Comparison of ENCODE assay signal across 9 cellular contexts in genomic region chr18:49041677-49042570, GRCh38.
DNase-seq lines count a peak whose midpoint lies in the region; ATAC-seq and TF ChIP-seq lines count a peak whose summit lies in the region.
"Had no signal": no experiment of that assay in that cellular context is flagged by ENCODE, and none has a peak within 500 bp of the region (broad histone marks: within the 10 kb centered on the region; RNA-seq: fewer than 3 reads in every experiment).

No MANE protein-coding gene starts in this region.

- CTCF ChIA-PET in CD8-positive, alpha-beta memory T cell (lab: Charles Lee), result interaction anchor here (0.8 to 2.0 kb wide), 10 partner anchors 10 to 264 kb away, joined by 3 to 7 read pairs (median 4); no protein-coding TSS in a partner anchor

- H3K27ac ChIP-seq in CD8-positive, alpha-beta memory T cell (ENCODE audit: low read depth, low read length), result no peak overlapping the region
- H3K27ac ChIP-seq: SJCRH30 had no signal

- peaks cover 14 to 21% (median 20%) of the 10 kb centered on the region in 5 donors for H3K9me3 Mint-ChIP-seq in CD8-positive, alpha-beta memory T cell
- H3K9me3 Mint-ChIP-seq in mesothelial cell of epicardium, result peaks cover 17% of the 10 kb centered on the region

- ATAC-seq in HG03196 (IDR thresholded peaks at IDR 0.05; ENCODE audit: unreplicated experiment) (no peak), HG03025 (IDR thresholded peaks at IDR 0.05; ENCODE audit: low FRiP score, unreplicated experiment) (no peak)

- DNase-seq in CD8-positive, alpha-beta memory T cell, result peak in 4 of 5 donors; percentile 20 to 65 (median 24)
- DNase-seq in HCEC 1CT (peak; percentile 31), T follicular helper cell (ENCODE audit: low read depth) (peak; percentile 38), dedifferentiated amniotic fluid mesenchymal stem cell (ENCODE audit: extremely low spot score) (peak; percentile 20), mesothelial cell of epicardium (ENCODE audit: low spot score in 2 of 2, unreplicated experiment in 2 of 2) (no peak), NK-92 (lab: John Stamatoyannopoulos, UW; ENCODE audit: unreplicated experiment) (no peak)

- peaks cover 23 to 57% (median 35%) of the 10 kb centered on the region in 3 donors for H3K36me3 Mint-ChIP-seq in CD8-positive, alpha-beta memory T cell
- H3K36me3 Mint-ChIP-seq in mesothelial cell of epicardium, result peaks cover 34% of the 10 kb centered on the region

- H3K36me3 ChIP-seq in CD8-positive, alpha-beta memory T cell (ENCODE audit: insufficient read depth, low read length), result peaks cover 7% of the 10 kb centered on the region
- H3K36me3 ChIP-seq: SJCRH30 had no signal

- H3K9me3 ChIP-seq in CD8-positive, alpha-beta memory T cell (ENCODE audit: low read length), result no peaks in the 10 kb centered on the region
- H3K9me3 ChIP-seq: SJCRH30 had no signal

- peak; percentile 54 for TF ChIP-seq CTCF in mesothelial cell of epicardium (IDR thresholded peaks at IDR 0.05; ENCODE audit: unreplicated experiment)

- no peak overlapping the region for H3K4me3 Mint-ChIP-seq in CD8-positive, alpha-beta memory T cell
- no peak overlapping the region for H3K4me3 Mint-ChIP-seq in mesothelial cell of epicardium

- no peaks in the 10 kb centered on the region for H3K4me1 ChIP-seq in CD8-positive, alpha-beta memory T cell (ENCODE audit: insufficient read depth, low read length)
- H3K4me1 ChIP-seq: SJCRH30 had no signal

- H3K27ac Mint-ChIP-seq in CD8-positive, alpha-beta memory T cell, result peak overlapping the region in 2 of 8 donors; percentile 22 to 52
- no peak overlapping the region for H3K27ac Mint-ChIP-seq in mesothelial cell of epicardium

- H3K27me3 Mint-ChIP-seq in CD8-positive, alpha-beta memory T cell, result peaks cover 0 to 2% of the 10 kb centered on the region in 2 donors
- H3K27me3 Mint-ChIP-seq in mesothelial cell of epicardium (ENCODE audit: low read depth), result no peaks in the 10 kb centered on the region

- POLR2A ChIA-PET in CD8-positive, alpha-beta memory T cell (lab: Charles Lee), result interaction anchor here (0.5 kb wide), 1 partner anchor 90 kb away, joined by 3 read pairs; no protein-coding TSS in a partner anchor

- peaks cover 0 to 9% (median 2%) of the 10 kb centered on the region in 3 donors for H3K4me1 Mint-ChIP-seq in CD8-positive, alpha-beta memory T cell
- peaks cover 7% of the 10 kb centered on the region for H3K4me1 Mint-ChIP-seq in mesothelial cell of epicardium

- no peak overlapping the region for H3K4me3 ChIP-seq in CD8-positive, alpha-beta memory T cell (ENCODE audit: low read length)
- H3K4me3 ChIP-seq: SJCRH30 had no signal

- no peaks in the 10 kb centered on the region for H3K27me3 ChIP-seq in CD8-positive, alpha-beta memory T cell (ENCODE audit: insufficient read depth, low read length, poor library complexity, severe bottlenecking)
- H3K27me3 ChIP-seq: SJCRH30 had no signal

Comparison
In these comparisons a context has a peak if more than half of its experiments do, and no peak if none do; other contexts are left out.
1. DNase-seq: peak in CD8-positive, alpha-beta memory T cell (4 of 5), HCEC 1CT (single experiment), T follicular helper cell (single experiment) and dedifferentiated amniotic fluid mesenchymal stem cell (single experiment); none in mesothelial cell of epicardium (0 of 2) and NK-92 (single experiment).